ENCODE assay signal across 9 cellular contexts in genomic region chr17:28057731-28058246, GRCh38. TPM values are rescaled to one million over a fixed set of nuclear protein-coding genes. Genes with fewer than 3 reads are reported as not detected.
DNase-seq lines count a peak whose midpoint lies in the region; ATAC-seq, FAIRE-seq and TF ChIP-seq lines count a peak whose summit lies in the region.
"Had no signal": no experiment of that assay in that cellular context is flagged by ENCODE, and none has a peak within 500 bp of the region (broad histone marks: within the 10 kb centered on the region; RNA-seq: fewer than 3 reads in every experiment).

No MANE protein-coding gene starts in this region.

- 43 to 48% methylated on average over 1 of the region's 1 CpG for WGBS in pancreas, 2 donors

- no peaks in the 10 kb centered on the region for H3K9me3 ChIP-seq in pancreas

- no peak overlapping the region for H3K4me3 Mint-ChIP-seq in activated naive CD8-positive, alpha-beta T cell
- H3K4me3 Mint-ChIP-seq in activated naive CD8-positive, alpha-beta T cell treated with anti-CD3 and anti-CD28 coated beads for 36 hours = no peak overlapping the region
- H3K4me3 Mint-ChIP-seq in activated T-helper 1 cell treated with anti-CD3 and anti-CD28 coated beads, Interleukin-12 subunit alpha, Interleukin-12 subunit beta, Interleukin-2, Interleukin-4 antibody, amounts not matched to agents 30 ng/mL and 10 ng/mL and 1 ng/mL, durations not matched to agents 14 hours and 24 hours and 36 hours = no peak overlapping the region
- no peak overlapping the region for H3K4me3 Mint-ChIP-seq in immature natural killer cell

- no peak for FAIRE-seq in pancreas (lab: Jason Lieb, UNC)
- FAIRE-seq: G401.6 had no signal

- no peaks in the 10 kb centered on the region for H3K9me3 Mint-ChIP-seq in activated naive CD8-positive, alpha-beta T cell (ENCODE audit: low read depth)
- no peaks in the 10 kb centered on the region for H3K9me3 Mint-ChIP-seq in activated naive CD8-positive, alpha-beta T cell treated with anti-CD3 and anti-CD28 coated beads for 36 hours
- no peaks in the 10 kb centered on the region for H3K9me3 Mint-ChIP-seq in activated T-helper 1 cell treated with anti-CD3 and anti-CD28 coated beads, Interleukin-12 subunit alpha, Interleukin-12 subunit beta, Interleukin-2, Interleukin-4 antibody, amounts not matched to agents 30 ng/mL and 10 ng/mL and 1 ng/mL, durations not matched to agents 14 hours and 24 hours and 36 hours
- no peaks in the 10 kb centered on the region for H3K9me3 Mint-ChIP-seq in immature natural killer cell

- TF ChIP-seq CTCF in pancreas (IDR thresholded peaks at IDR 0.05) = no peak

- peaks cover 34 to 56% (median 50%) of the 10 kb centered on the region in 3 donors for H3K4me1 ChIP-seq in pancreas

- H3K27ac Mint-ChIP-seq in activated naive CD8-positive, alpha-beta T cell = peak overlapping the region; percentile 4
- no peak overlapping the region for H3K27ac Mint-ChIP-seq in activated naive CD8-positive, alpha-beta T cell treated with anti-CD3 and anti-CD28 coated beads for 36 hours
- peak overlapping the region; percentile 85 for H3K27ac Mint-ChIP-seq in activated T-helper 1 cell treated with anti-CD3 and anti-CD28 coated beads, Interleukin-12 subunit alpha, Interleukin-12 subunit beta, Interleukin-2, Interleukin-4 antibody, amounts not matched to agents 30 ng/mL and 10 ng/mL and 1 ng/mL, durations not matched to agents 14 hours and 24 hours and 36 hours
- no peak overlapping the region for H3K27ac Mint-ChIP-seq in immature natural killer cell

- no peak overlapping the region for H3K4me3 ChIP-seq in pancreas

- intact Hi-C loops in activated T-helper 1 cell treated with anti-CD3 and anti-CD28 coated beads, Interleukin-12 subunit alpha, Interleukin-12 subunit beta, Interleukin-2, Interleukin-4 antibody, amounts not matched to agents 30 ng/mL and 10 ng/mL and 1 ng/mL, durations not matched to agents 14 hours and 24 hours and 36 hours (cut with micrococcal nuclease) = loop anchor here (1.0 to 5.0 kb wide), 4 partner anchors 11 to 240 kb away; no protein-coding TSS in a partner anchor
- intact Hi-C loops in pancreas (cut with DNase I) = no loop called here

- H3K27me3 ChIP-seq in pancreas = no peaks in the 10 kb centered on the region

- DNase-seq in activated naive CD8-positive, alpha-beta T cell treated with anti-CD3 and anti-CD28 coated beads for 36 hours = no peak
- no peak for DNase-seq in activated T-helper 1 cell treated with anti-CD3 and anti-CD28 coated beads, Interleukin-12 subunit alpha, Interleukin-12 subunit beta, Interleukin-2, Interleukin-4 antibody, amounts not matched to agents 30 ng/mL and 10 ng/mL and 1 ng/mL, durations not matched to agents 14 hours and 24 hours and 36 hours (ENCODE audit: low spot score)
- no peak for DNase-seq in pancreas
- DNase-seq in anterior cingulate cortex (lab: John Stamatoyannopoulos, UW) = no peak
- no peak for DNase-seq in NCI-H2171 treated with DMSO at 0.1 percent for 48 hours (lab: John Stamatoyannopoulos, UW)
- DNase-seq in immature natural killer cell = no peak

- H3K27ac ChIP-seq in pancreas = peak overlapping the region in 2 of 4 donors; percentile 35 to 56

- peaks cover 40% of the 10 kb centered on the region for H3K4me1 Mint-ChIP-seq in activated naive CD8-positive, alpha-beta T cell (ENCODE audit: low read depth)
- H3K4me1 Mint-ChIP-seq in activated naive CD8-positive, alpha-beta T cell treated with anti-CD3 and anti-CD28 coated beads for 36 hours = peaks cover 32% of the 10 kb centered on the region
- peaks cover 35% of the 10 kb centered on the region for H3K4me1 Mint-ChIP-seq in activated T-helper 1 cell treated with anti-CD3 and anti-CD28 coated beads, Interleukin-12 subunit alpha, Interleukin-12 subunit beta, Interleukin-2, Interleukin-4 antibody, amounts not matched to agents 30 ng/mL and 10 ng/mL and 1 ng/mL, durations not matched to agents 14 hours and 24 hours and 36 hours (ENCODE audit: low read depth)
- H3K4me1 Mint-ChIP-seq in immature natural killer cell = peaks cover 24 to 50% of the 10 kb centered on the region in 2 donors

- H3K27me3 Mint-ChIP-seq in activated naive CD8-positive, alpha-beta T cell = no peaks in the 10 kb centered on the region
- H3K27me3 Mint-ChIP-seq in activated naive CD8-positive, alpha-beta T cell treated with anti-CD3 and anti-CD28 coated beads for 36 hours = no peaks in the 10 kb centered on the region
- no peaks in the 10 kb centered on the region for H3K27me3 Mint-ChIP-seq in activated T-helper 1 cell treated with anti-CD3 and anti-CD28 coated beads, Interleukin-12 subunit alpha, Interleukin-12 subunit beta, Interleukin-2, Interleukin-4 antibody, amounts not matched to agents 30 ng/mL and 10 ng/mL and 1 ng/mL, durations not matched to agents 14 hours and 24 hours and 36 hours (ENCODE audit: insufficient read depth)
- H3K27me3 Mint-ChIP-seq in immature natural killer cell (ENCODE audit: low read depth in 3 of 3) = no peaks in the 10 kb centered on the region

- ATAC-seq in HG03103 (IDR thresholded peaks at IDR 0.05; ENCODE audit: low read depth, unreplicated experiment) (peak; percentile 79), pancreas (peak; percentile 49 to 72 (median 66))

- H3K36me3 Mint-ChIP-seq in activated naive CD8-positive, alpha-beta T cell = peaks cover 6% of the 10 kb centered on the region
- H3K36me3 Mint-ChIP-seq in activated naive CD8-positive, alpha-beta T cell treated with anti-CD3 and anti-CD28 coated beads for 36 hours = no peaks in the 10 kb centered on the region
- H3K36me3 Mint-ChIP-seq in activated T-helper 1 cell treated with anti-CD3 and anti-CD28 coated beads, Interleukin-12 subunit alpha, Interleukin-12 subunit beta, Interleukin-2, Interleukin-4 antibody, amounts not matched to agents 30 ng/mL and 10 ng/mL and 1 ng/mL, durations not matched to agents 14 hours and 24 hours and 36 hours (ENCODE audit: low read depth) = no peaks in the 10 kb centered on the region
- H3K36me3 Mint-ChIP-seq in immature natural killer cell = no peaks in the 10 kb centered on the region

- H3K36me3 ChIP-seq in pancreas = no peaks in the 10 kb centered on the region

RNA-seq across cellular contexts. Expression of gene NLK, which starts 15.3 kb away (rescaled TPM):
- total RNA-seq in activated naive CD8-positive, alpha-beta T cell treated with anti-CD3 and anti-CD28 coated beads for 36 hours = 10 to 100 TPM in 1 of 2 experiments, 1 to 10 TPM in 1; 9.6 to 10.2 TPM
- total RNA-seq in activated T-helper 1 cell treated with anti-CD3 and anti-CD28 coated beads, Interleukin-12 subunit alpha, Interleukin-12 subunit beta, Interleukin-2, Interleukin-4 antibody, amounts not matched to agents 30 ng/mL and 10 ng/mL and 1 ng/mL, durations not matched to agents 14 hours and 24 hours and 36 hours = 13.6 and 15.5 TPM in 2 replicates
- total RNA-seq in pancreas = 10 to 100 TPM in 5 of 6 donors, 1 to 10 TPM in 1; 9.8 to 16.7 (median 14.8) TPM
- 10 to 100 TPM; 11.6 to 12.2 TPM for polyA plus RNA-seq in pancreas
- polyA plus RNA-seq in immature natural killer cell = 1 to 10 TPM in 2 of 3 donors, under 1 TPM in 1; 0.06 to 2.8 (median 2.3) TPM

Comparison
In these comparisons a context has a peak if more than half of its experiments do, and no peak if none do; other contexts are left out.
1. H3K27ac Mint-ChIP-seq: peak in activated naive CD8-positive, alpha-beta T cell (single experiment) and activated T-helper 1 cell treated with anti-CD3 and anti-CD28 coated beads, Interleukin-12 subunit alpha, Interleukin-12 subunit beta, Interleukin-2, Interleukin-4 antibody, amounts not matched to agents 30 ng/mL and 10 ng/mL and 1 ng/mL, durations not matched to agents 14 hours and 24 hours and 36 hours (single experiment); none in activated naive CD8-positive, alpha-beta T cell treated with anti-CD3 and anti-CD28 coated beads for 36 hours (single experiment) and immature natural killer cell (0 of 6).